In genomic region chr18:74351354-74351753, GRCh38 we compare ENCODE assay signal across 9 cellular contexts. TPM values are rescaled to one million over a fixed set of nuclear protein-coding genes. Genes with fewer than 3 reads are reported as not detected.
A peak's percentile ranks its signal among the peaks of the same experiment; 100 is the strongest.
DNase-seq lines count a peak whose midpoint lies in the region; ATAC-seq, FAIRE-seq and TF ChIP-seq lines count a peak whose summit lies in the region.
"Had no signal": no experiment of that assay in that cellular context is flagged by ENCODE, and none has a peak within 500 bp of the region (broad histone marks: within the 10 kb centered on the region; RNA-seq: fewer than 3 reads in every experiment).

No MANE protein-coding gene starts in this region.

- CTCF ChIA-PET in activated CD8-positive, alpha-beta T cell treated with anti-CD3 and anti-CD28 coated beads, Interleukin-2, amount 10 ng/mL, durations not matched to agents 7 days and 5 days (lab: Charles Lee): interaction anchor here (1.2 to 11.6 kb wide), 2 partner anchors 9 to 145 kb away, joined by 4 to 359 read pairs; partner anchors contain the start of gene CNDP2
- CTCF ChIA-PET in activated CD8-positive, alpha-beta T cell treated with anti-CD3 and anti-CD28 coated beads for 36 hours (lab: Charles Lee): interaction anchor here (1.0 to 12.2 kb wide), 4 partner anchors 9 to 201 kb away, joined by 3 to 198 read pairs (median 4); partner anchors contain the start of gene CNDP2

- peaks cover 6% of the 10 kb centered on the region for H3K27me3 Mint-ChIP-seq in activated CD8-positive, alpha-beta T cell treated with anti-CD3 and anti-CD28 coated beads, Interleukin-2, amount 10 ng/mL, durations not matched to agents 7 days and 5 days (ENCODE audit: low read depth)
- no peaks in the 10 kb centered on the region for H3K27me3 Mint-ChIP-seq in activated CD8-positive, alpha-beta T cell treated with anti-CD3 and anti-CD28 coated beads for 36 hours
- no peaks in the 10 kb centered on the region for H3K27me3 Mint-ChIP-seq in astrocyte (ENCODE audit: low read depth, unreplicated experiment)

- H3K27ac ChIP-seq in astrocyte (ENCODE audit: low read depth, low read length): no peak overlapping the region

- H3K4me3 ChIP-seq in astrocyte (ENCODE audit: insufficient read depth, low read depth, low read length) (no peak overlapping the region), skeletal muscle cell (ENCODE audit: low read depth, low read length) (no peak overlapping the region)

- no peaks in the 10 kb centered on the region for H3K27me3 ChIP-seq in astrocyte (ENCODE audit: insufficient read depth, low read length)

- H3K36me3 ChIP-seq in astrocyte (ENCODE audit: insufficient read depth, low read length): no peaks in the 10 kb centered on the region

- H4K20me1 ChIP-seq in astrocyte (ENCODE audit: insufficient read depth, low read length): no peaks in the 10 kb centered on the region

- H3K4me3 Mint-ChIP-seq in activated CD8-positive, alpha-beta T cell treated with anti-CD3 and anti-CD28 coated beads, Interleukin-2, amount 10 ng/mL, durations not matched to agents 7 days and 5 days: no peak overlapping the region
- H3K4me3 Mint-ChIP-seq in activated CD8-positive, alpha-beta T cell treated with anti-CD3 and anti-CD28 coated beads for 36 hours: no peak overlapping the region
- no peak overlapping the region for H3K4me3 Mint-ChIP-seq in astrocyte (ENCODE audit: unreplicated experiment)

- peaks cover 30% of the 10 kb centered on the region for H3K4me1 Mint-ChIP-seq in activated CD8-positive, alpha-beta T cell treated with anti-CD3 and anti-CD28 coated beads, Interleukin-2, amount 10 ng/mL, durations not matched to agents 7 days and 5 days (ENCODE audit: low read depth)
- peaks cover under 1% of the 10 kb centered on the region for H3K4me1 Mint-ChIP-seq in activated CD8-positive, alpha-beta T cell treated with anti-CD3 and anti-CD28 coated beads for 36 hours (ENCODE audit: low read depth)
- peaks cover 7% of the 10 kb centered on the region for H3K4me1 Mint-ChIP-seq in astrocyte (ENCODE audit: low read depth, unreplicated experiment)

- no peaks in the 10 kb centered on the region for H3K79me2 ChIP-seq in astrocyte (ENCODE audit: insufficient read depth, low read length)

- H3K36me3 Mint-ChIP-seq in activated CD8-positive, alpha-beta T cell treated with anti-CD3 and anti-CD28 coated beads, Interleukin-2, amount 10 ng/mL, durations not matched to agents 7 days and 5 days (ENCODE audit: low read depth): no peaks in the 10 kb centered on the region
- no peaks in the 10 kb centered on the region for H3K36me3 Mint-ChIP-seq in activated CD8-positive, alpha-beta T cell treated with anti-CD3 and anti-CD28 coated beads for 36 hours (ENCODE audit: low read depth)
- no peaks in the 10 kb centered on the region for H3K36me3 Mint-ChIP-seq in astrocyte (ENCODE audit: low read depth, unreplicated experiment)
- H3K36me3 Mint-ChIP-seq: activated naive CD4-positive, alpha-beta T cell treated with anti-CD3 and anti-CD28 coated beads, Interleukin-2, amount 50 U/mL, for 72 hours had no signal

- H3K4me2 ChIP-seq in astrocyte (ENCODE audit: low read length): peak overlapping the region; percentile 19

- no peak for ATAC-seq in activated CD8-positive, alpha-beta T cell treated with anti-CD3 and anti-CD28 coated beads, Interleukin-2, amount 10 ng/mL, durations not matched to agents 7 days and 5 days
- ATAC-seq in activated CD8-positive, alpha-beta T cell treated with anti-CD3 and anti-CD28 coated beads for 36 hours: no peak
- peak; percentile 75 for ATAC-seq in HG03175 (IDR thresholded peaks at IDR 0.05; ENCODE audit: unreplicated experiment)

- H3K4me1 ChIP-seq in astrocyte (ENCODE audit: insufficient read depth, low read length): peaks cover 3% of the 10 kb centered on the region

- H3K9me3 Mint-ChIP-seq in activated CD8-positive, alpha-beta T cell treated with anti-CD3 and anti-CD28 coated beads, Interleukin-2, amount 10 ng/mL, durations not matched to agents 7 days and 5 days (ENCODE audit: insufficient read depth): no peaks in the 10 kb centered on the region
- no peaks in the 10 kb centered on the region for H3K9me3 Mint-ChIP-seq in activated CD8-positive, alpha-beta T cell treated with anti-CD3 and anti-CD28 coated beads for 36 hours
- no peaks in the 10 kb centered on the region for H3K9me3 Mint-ChIP-seq in astrocyte (ENCODE audit: unreplicated experiment)
- H3K9me3 Mint-ChIP-seq: activated naive CD4-positive, alpha-beta T cell treated with anti-CD3 and anti-CD28 coated beads, Interleukin-2, amount 50 U/mL, for 72 hours had no signal

- H3K9me3 ChIP-seq in astrocyte (ENCODE audit: insufficient read depth, low read depth, low read length): no peaks in the 10 kb centered on the region

- peak overlapping the region; percentile 6 for H3K27ac Mint-ChIP-seq in activated CD8-positive, alpha-beta T cell treated with anti-CD3 and anti-CD28 coated beads, Interleukin-2, amount 10 ng/mL, durations not matched to agents 7 days and 5 days
- no peak overlapping the region for H3K27ac Mint-ChIP-seq in activated CD8-positive, alpha-beta T cell treated with anti-CD3 and anti-CD28 coated beads for 36 hours
- peak overlapping the region; percentile 45 for H3K27ac Mint-ChIP-seq in astrocyte (ENCODE audit: unreplicated experiment)

- no peak for TF ChIP-seq CTCF in activated CD8-positive, alpha-beta T cell treated with anti-CD3 and anti-CD28 coated beads for 36 hours (IDR thresholded peaks at IDR 0.05)
- TF ChIP-seq CTCF in astrocyte (IDR thresholded peaks at IDR 0.05; ENCODE audit: insufficient read depth, low read depth, low read length): no peak

- intact Hi-C loops in activated CD8-positive, alpha-beta T cell treated with anti-CD3 and anti-CD28 coated beads for 36 hours (cut with micrococcal nuclease): no loop called here

- POLR2A ChIA-PET in activated CD8-positive, alpha-beta T cell treated with anti-CD3 and anti-CD28 coated beads, Interleukin-2, amount 10 ng/mL, durations not matched to agents 7 days and 5 days (lab: Charles Lee): no interaction called here
- POLR2A ChIA-PET in activated CD8-positive, alpha-beta T cell treated with anti-CD3 and anti-CD28 coated beads for 36 hours (lab: Charles Lee): no interaction called here

- no peak overlapping the region for H2AFZ ChIP-seq in astrocyte (ENCODE audit: low read depth, low read length)

- no peak for FAIRE-seq in astrocyte (lab: Jason Lieb, UNC)

- no peak for DNase-seq in activated CD8-positive, alpha-beta T cell treated with anti-CD3 and anti-CD28 coated beads, Interleukin-2, amount 10 ng/mL, durations not matched to agents 7 days and 5 days
- DNase-seq in activated CD8-positive, alpha-beta T cell treated with anti-CD3 and anti-CD28 coated beads for 36 hours: no peak
- DNase-seq in astrocyte (ENCODE audit: low read depth) (peak; percentile 31), skeletal muscle cell (ENCODE audit: low read depth) (peak; percentile 28), DMS 273 (lab: John Stamatoyannopoulos, UW; ENCODE audit: unreplicated experiment) (no peak), nucleus accumbens (lab: John Stamatoyannopoulos, UW) (no peak), amygdala (lab: John Stamatoyannopoulos, UW) (no peak)

- H3K9ac ChIP-seq in astrocyte (ENCODE audit: low read length): no peak overlapping the region

RNA-seq across cellular contexts. Expression of gene C18orf63, which starts 35.7 kb away (rescaled TPM):
- not detected for total RNA-seq in activated CD8-positive, alpha-beta T cell treated with anti-CD3 and anti-CD28 coated beads, Interleukin-2, amount 10 ng/mL, durations not matched to agents 7 days and 5 days
- total RNA-seq in activated CD8-positive, alpha-beta T cell treated with anti-CD3 and anti-CD28 coated beads for 36 hours: not detected
- not detected in 2 replicates for total RNA-seq in astrocyte
- total RNA-seq: activated naive CD4-positive, alpha-beta T cell treated with anti-CD3 and anti-CD28 coated beads, Interleukin-2, amount 50 U/mL, for 72 hours had no signal

RNA-seq across cellular contexts. Expression of gene CYB5A, which starts 59.6 kb away (rescaled TPM):
- total RNA-seq in activated CD8-positive, alpha-beta T cell treated with anti-CD3 and anti-CD28 coated beads, Interleukin-2, amount 10 ng/mL, durations not matched to agents 7 days and 5 days: 10 to 100 TPM; 28.7 to 31.3 TPM
- total RNA-seq in activated CD8-positive, alpha-beta T cell treated with anti-CD3 and anti-CD28 coated beads for 36 hours: 10 to 100 TPM; 60.2 to 62.4 TPM
- 39.5 and 45.7 TPM in 2 replicates for total RNA-seq in astrocyte

Comparison
In these comparisons a context has a peak if more than half of its experiments do, and no peak if none do; other contexts are left out.
1. DNase-seq: peak in astrocyte (single experiment) and skeletal muscle cell (single experiment); none in activated CD8-positive, alpha-beta T cell treated with anti-CD3 and anti-CD28 coated beads, Interleukin-2, amount 10 ng/mL, durations not matched to agents 7 days and 5 days (single experiment), activated CD8-positive, alpha-beta T cell treated with anti-CD3 and anti-CD28 coated beads for 36 hours (single experiment), DMS 273 (single experiment), nucleus accumbens (0 of 56) and amygdala (0 of 56).